15 cellular contexts compared by ENCODE assay signal in genomic region chr17:15308758-15309157, GRCh38. TPM values are rescaled to one million over a fixed set of nuclear protein-coding genes. Genes with fewer than 3 reads are reported as not detected.
DNase-seq lines count a peak whose midpoint lies in the region; ATAC-seq and TF ChIP-seq lines count a peak whose summit lies in the region.
"Had no signal": no experiment of that assay in that cellular context is flagged by ENCODE, and none has a peak within 500 bp of the region (broad histone marks: within the 10 kb centered on the region; RNA-seq: fewer than 3 reads in every experiment).

No MANE protein-coding gene starts in this region.

- H3K9me3 ChIP-seq in neuronal stem cell (replicated peaks in 1 of 2; ENCODE audit: control insufficient read depth in 2 of 2, insufficient read depth in 1 of 2, low read depth in 1 of 2, low read length in 2 of 2), result no peaks in the 10 kb centered on the region

- no peak overlapping the region for H4K91ac ChIP-seq in neuronal stem cell (ENCODE audit: low read depth, low read length, poor library complexity)

- H3K4me3 ChIP-seq in neuronal stem cell (ENCODE audit: low read length in 2 of 2) (peak overlapping the region in 1 of 2 donors; percentile 50), foreskin fibroblast (ENCODE audit: low read depth in 1 of 2, low read length in 2 of 2) (no peak overlapping the region)

- H3K18ac ChIP-seq in neuronal stem cell (ENCODE audit: low read length), result no peak overlapping the region

- no peak overlapping the region for H2BK5ac ChIP-seq in neuronal stem cell (ENCODE audit: low read length)

- H3K27ac ChIP-seq in neuronal stem cell (replicated peaks; ENCODE audit: low read length), result no peak overlapping the region

- H3K27me3 ChIP-seq in neuronal stem cell (ENCODE audit: control insufficient read depth in 3 of 3, insufficient read depth in 3 of 3, low read depth in 1 of 3, low read length in 3 of 3), result peaks cover 0 to 11% (median 2%) of the 10 kb centered on the region in 3 experiments

- no CpG with 5 or more reads among the region's 7 CpGs for WGBS in neuronal stem cell (ENCODE audit: extremely low coverage in 2 of 2, insufficient read length in 2 of 2, insufficient replicate concordance in 1 of 2), 2 donors

- H3K4me1 ChIP-seq in neuronal stem cell (ENCODE audit: control insufficient read depth in 2 of 2, insufficient read depth in 1 of 2, low read depth in 1 of 2, low read length in 2 of 2), result peaks cover 0 to 2% of the 10 kb centered on the region in 2 donors

- TF ChIP-seq CTCF in foreskin fibroblast (IDR thresholded peaks at IDR 0.05; ENCODE audit: low read depth, low read length), result no peak

- no peaks in the 10 kb centered on the region for H3K36me3 ChIP-seq in neuronal stem cell (replicated peaks in 1 of 2; ENCODE audit: control insufficient read depth in 2 of 2, insufficient read depth in 2 of 2, low read length in 2 of 2)

- no peak overlapping the region for H2BK15ac ChIP-seq in neuronal stem cell (ENCODE audit: low read length)

- H2AFZ ChIP-seq in neuronal stem cell (ENCODE audit: low read length), result no peak overlapping the region

- H3K4ac ChIP-seq in neuronal stem cell (ENCODE audit: low read length), result no peak overlapping the region

- H3K79me1 ChIP-seq in neuronal stem cell (ENCODE audit: low read depth, low read length), result no peaks in the 10 kb centered on the region

- no peak overlapping the region for H3K4me2 ChIP-seq in neuronal stem cell (ENCODE audit: insufficient read depth, low read length, poor library complexity, severe bottlenecking)

- H2BK12ac ChIP-seq in neuronal stem cell (ENCODE audit: low read length), result no peak overlapping the region

- H3K14ac ChIP-seq in neuronal stem cell (ENCODE audit: low read length), result peak overlapping the region; percentile 79

- H2BK120ac ChIP-seq in neuronal stem cell (ENCODE audit: low read depth, low read length), result no peak overlapping the region

- ATAC-seq in HG03457 (IDR thresholded peaks at IDR 0.05; ENCODE audit: unreplicated experiment), result no peak
- ATAC-seq in HG03039 (IDR thresholded peaks at IDR 0.05; ENCODE audit: unreplicated experiment), result no peak

- H3K9ac ChIP-seq in neuronal stem cell (ENCODE audit: low read depth, low read length, poor library complexity), result no peak overlapping the region

- no peak overlapping the region for H4K8ac ChIP-seq in neuronal stem cell (ENCODE audit: low read depth, low read length)

- H3K23ac ChIP-seq in neuronal stem cell (ENCODE audit: low read depth, low read length, poor library complexity), result no peak overlapping the region

- no peak overlapping the region for H2AK5ac ChIP-seq in neuronal stem cell (ENCODE audit: low read depth, low read length)

- DNase-seq in NCI-H1105 treated with DMSO at 0.1 percent for 48 hours (lab: John Stamatoyannopoulos, UW) (peak; percentile 37), islet precursor cell (peak; percentile 55), neuronal stem cell (ENCODE audit: low spot score) (no peak), foreskin fibroblast (no peak)
- DNase-seq: C1 segment of cervical spinal cord; Calu3; CD4-positive, alpha-beta memory T cell; COR-L47; DMS53; DMS79 treated with DMSO at 0.1 percent for 48 hours; GF-D8; H7; HCEC 1CT had no signal

RNA-seq across cellular contexts. Expression of gene TEKT3, which starts 32.6 kb away (rescaled TPM):
- polyA plus RNA-seq in neuronal stem cell (2013, experiment 1 of 2), result 0.93 TPM
- polyA plus RNA-seq in neuronal stem cell (2013, experiment 2 of 2), result 0.97 TPM
- polyA plus RNA-seq: CD4-positive, alpha-beta memory T cell had no signal

RNA-seq across cellular contexts. Expression of gene PMP22, which starts 43.6 kb away (rescaled TPM):
- polyA plus RNA-seq in neuronal stem cell (2013, experiment 1 of 2), result 8.6 TPM
- polyA plus RNA-seq in neuronal stem cell (2013, experiment 2 of 2), result 8.7 TPM
- polyA plus RNA-seq: CD4-positive, alpha-beta memory T cell had no signal

Comparison
In these comparisons a context has a peak if more than half of its experiments do, and no peak if none do; other contexts are left out.
1. DNase-seq: peak in NCI-H1105 treated with DMSO at 0.1 percent for 48 hours (single experiment) and islet precursor cell (single experiment); none in neuronal stem cell (single experiment) and foreskin fibroblast (0 of 2).